8 cellular contexts compared by ENCODE assay signal in the genomic region with DNA sequence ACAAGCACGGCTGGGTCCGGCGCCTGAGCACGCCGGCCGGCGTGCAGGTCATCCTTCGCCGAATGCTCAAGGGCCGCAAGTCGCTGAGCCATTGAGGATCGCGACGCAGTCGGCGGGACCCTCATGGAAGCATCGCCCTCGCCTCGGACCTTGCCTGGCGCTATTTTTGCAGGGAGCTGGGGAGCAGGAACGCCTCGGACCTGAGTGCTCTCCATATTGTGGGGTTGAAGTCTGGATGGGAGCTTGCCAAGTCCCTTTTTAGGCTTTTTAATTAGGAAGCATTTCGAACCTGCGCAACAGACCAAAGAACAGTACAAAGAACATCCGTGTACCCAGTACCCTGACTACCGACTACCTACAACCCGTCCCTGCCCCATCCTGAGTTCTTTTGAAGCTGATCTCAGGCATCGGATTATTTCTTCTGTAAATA. TPM values are rescaled to one million over a fixed set of nuclear protein-coding genes. Genes with fewer than 3 reads are reported as not detected.
DNase-seq lines count a peak whose midpoint lies in the region; ATAC-seq and TF ChIP-seq lines count a peak whose summit lies in the region.

No MANE protein-coding gene starts in this region.

- H3K36me3 ChIP-seq in KMS-11 (ENCODE audit: insufficient read depth): no peaks in the 10 kb centered on the region

- peak overlapping the region; percentile 71 for H3K9ac ChIP-seq in KMS-11

- no peak overlapping the region for H3K27ac Mint-ChIP-seq in central memory CD8-positive, alpha-beta T cell (ENCODE audit: low read depth)
- H3K27ac Mint-ChIP-seq in naive B cell: peak overlapping the region in 3 of 6 donors; percentile 61 to 82 (median 81)

- peaks cover 37% of the 10 kb centered on the region for H3K79me2 ChIP-seq in KMS-11 (ENCODE audit: insufficient read depth, low read depth)

- H3K36me3 Mint-ChIP-seq in central memory CD8-positive, alpha-beta T cell (ENCODE audit: insufficient read depth): peaks cover 13% of the 10 kb centered on the region
- H3K36me3 Mint-ChIP-seq in naive B cell: no peaks in the 10 kb centered on the region

- H3K27ac ChIP-seq in C4-2B (peak overlapping the region; percentile 92), KMS-11 (peak overlapping the region; percentile 65)

- TF ChIP-seq CTCF in C4-2B (conservative IDR thresholded peaks at IDR 0.05): no peak
- no peak for TF ChIP-seq CTCF in KMS-11 (conservative IDR thresholded peaks at IDR 0.05; ENCODE audit: low read depth, low read length)

- H3K4me1 ChIP-seq in KMS-11 (ENCODE audit: low read depth, poor library complexity, severe bottlenecking): peaks cover 44% of the 10 kb centered on the region

- H4K20me1 ChIP-seq in KMS-11 (ENCODE audit: insufficient read depth): no peaks in the 10 kb centered on the region

- no peak for DNase-seq in central memory CD8-positive, alpha-beta T cell (ENCODE audit: low spot score in 2 of 2)
- no peak for DNase-seq in naive B cell
- DNase-seq in NCI-H510A (lab: John Stamatoyannopoulos, UW): no peak
- DNase-seq in activated gamma-delta T cell treated with Interleukin-2 at 50 U/mL for 16 hours: no peak

- H3K27me3 Mint-ChIP-seq in central memory CD8-positive, alpha-beta T cell: no peaks in the 10 kb centered on the region
- no peaks in the 10 kb centered on the region for H3K27me3 Mint-ChIP-seq in naive B cell

- peak overlapping the region; percentile 70 for H3K4me2 ChIP-seq in KMS-11

- H3K4me3 Mint-ChIP-seq in central memory CD8-positive, alpha-beta T cell: peak overlapping the region; percentile 82
- H3K4me3 Mint-ChIP-seq in naive B cell: peak overlapping the region; percentile 80 to 94 (median 92)

- no peak overlapping the region for H3K4me3 ChIP-seq in KMS-11 (IDR thresholded peaks at IDR 0.05; ENCODE audit: insufficient read depth, low read depth, low read length)

- H3K4me1 Mint-ChIP-seq in central memory CD8-positive, alpha-beta T cell: peaks cover 43% of the 10 kb centered on the region
- H3K4me1 Mint-ChIP-seq in naive B cell: peaks cover 34 to 74% (median 53%) of the 10 kb centered on the region in 3 donors

- H3K9me3 Mint-ChIP-seq in central memory CD8-positive, alpha-beta T cell: no peaks in the 10 kb centered on the region
- no peaks in the 10 kb centered on the region for H3K9me3 Mint-ChIP-seq in naive B cell

- peak overlapping the region; percentile 55 for H2AFZ ChIP-seq in KMS-11 (ENCODE audit: low read depth)

- no peaks in the 10 kb centered on the region for H3K27me3 ChIP-seq in KMS-11 (ENCODE audit: insufficient read depth, low read depth)

- ATAC-seq in central memory CD8-positive, alpha-beta T cell (replicated peaks; ENCODE audit: extremely low read depth, poor library complexity, severe bottlenecking): no peak
- ATAC-seq in naive B cell (ENCODE audit: low read depth in 2 of 2) (no peak), HG03135 (IDR thresholded peaks at IDR 0.05; ENCODE audit: unreplicated experiment) (no peak)
- ATAC-seq in activated CD4-positive, CD25-positive, alpha-beta regulatory T cell treated with anti-CD3 and anti-CD28 coated beads, Interleukin-2, amount 50 U/mL, for 24 hours: no peak

RNA-seq across cellular contexts. Expression of a gene that starts 0.6 kb away (rescaled TPM):
- 100 to 1,000 TPM; 121 to 189 (median 160) TPM for polyA plus RNA-seq in naive B cell (ENCODE audit: low read depth in 6 of 6)

RNA-seq across cellular contexts. Expression of a gene that starts 3.1 kb away (rescaled TPM):
- polyA plus RNA-seq in naive B cell (ENCODE audit: low read depth in 6 of 6): 10 to 100 TPM; 16.2 to 25.0 (median 22.6) TPM

RNA-seq across cellular contexts. Expression of a gene that starts 3.1 kb away (rescaled TPM):
- polyA plus RNA-seq in naive B cell (ENCODE audit: low read depth in 6 of 6): 1 to 10 TPM; 6.4 to 8.6 (median 7.4) TPM

RNA-seq across cellular contexts. Expression of a gene that starts 24.6 kb away (rescaled TPM):
- 1 to 10 TPM in 5 of 6 donors, not detected in 1; 1.6 to 3.1 (median 1.9) TPM for polyA plus RNA-seq in naive B cell (ENCODE audit: low read depth in 6 of 6)

RNA-seq across cellular contexts. Expression of a gene that starts 28.4 kb away (rescaled TPM):
- polyA plus RNA-seq in naive B cell (ENCODE audit: low read depth in 6 of 6): not detected
